ENCODE assay signal across 8 cellular contexts in the genomic region with DNA sequence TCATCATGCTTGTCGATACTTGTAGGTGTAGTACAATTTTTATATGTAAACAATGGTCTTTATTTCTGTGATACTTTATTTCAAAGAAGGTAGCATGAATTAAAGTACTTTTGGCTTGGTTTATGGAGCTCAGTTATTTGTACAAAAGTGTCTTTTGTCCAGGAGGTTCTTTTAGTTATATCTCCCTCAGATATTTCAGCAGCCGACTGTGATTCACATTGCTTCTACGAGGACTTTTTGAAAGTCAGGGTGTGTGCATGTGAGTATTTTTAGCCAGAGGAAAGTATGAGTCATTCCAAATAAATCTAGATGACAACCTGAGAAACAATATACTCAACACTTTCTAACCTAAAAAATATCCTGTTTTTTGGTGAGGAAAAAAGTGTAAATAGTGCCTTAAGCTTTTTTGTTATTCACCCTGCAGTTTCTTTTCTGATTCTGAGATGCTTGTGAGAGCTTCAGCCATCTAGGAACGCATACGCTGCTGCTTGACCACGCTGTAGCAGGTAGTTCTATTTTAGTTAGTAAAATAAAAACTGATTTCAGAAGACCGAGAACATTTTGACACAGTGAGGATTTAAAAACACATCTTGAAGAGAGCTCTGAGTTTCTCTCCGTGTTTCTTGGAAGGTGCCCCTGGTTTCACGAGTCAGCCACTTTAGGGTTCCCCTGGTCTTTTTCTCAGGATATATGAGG. TPM values are rescaled to one million over a fixed set of nuclear protein-coding genes. Genes with fewer than 3 reads are reported as not detected.
DNase-seq lines count a peak whose midpoint lies in the region; ATAC-seq and TF ChIP-seq lines count a peak whose summit lies in the region.

No MANE protein-coding gene starts in this region.

- H3K27me3 Mint-ChIP-seq in endodermal cell (ENCODE audit: insufficient read depth) = no peaks in the 10 kb centered on the region

- H3K4me1 Mint-ChIP-seq in endodermal cell = peaks cover 19% of the 10 kb centered on the region

- H3K27ac ChIP-seq in endodermal cell (ENCODE audit: low read depth, low read length) (peak overlapping the region; percentile 64), muscle layer of duodenum (ENCODE audit: low read length) (peak overlapping the region; percentile 92)

- H3K4me3 ChIP-seq in endodermal cell (ENCODE audit: low read length) (no peak overlapping the region), muscle layer of duodenum (ENCODE audit: low read depth in 1 of 2, low read length in 2 of 2) (peak overlapping the region; percentile 12 to 21)

- peak; percentile 84 for DNase-seq in AG08396 (ENCODE audit: low spot score)
- no peak for DNase-seq in endodermal cell
- DNase-seq in NCI-H446 (lab: John Stamatoyannopoulos, UW) = no peak
- no peak for DNase-seq in NCI-H1436 (lab: John Stamatoyannopoulos, UW)

- peaks cover 13% of the 10 kb centered on the region for H3K36me3 ChIP-seq in endodermal cell (ENCODE audit: control insufficient read depth, insufficient read depth, low read length)
- no peaks in the 10 kb centered on the region for H3K36me3 ChIP-seq in muscle layer of duodenum (ENCODE audit: control insufficient read depth in 1 of 2, insufficient read depth in 2 of 2, low read length in 2 of 2)

- no peaks in the 10 kb centered on the region for H3K27me3 ChIP-seq in endodermal cell (ENCODE audit: control insufficient read depth, insufficient read depth, low read length, poor library complexity, severe bottlenecking)
- no peaks in the 10 kb centered on the region for H3K27me3 ChIP-seq in muscle layer of duodenum (ENCODE audit: low read depth, low read length)

- H3K4me3 Mint-ChIP-seq in endodermal cell = no peak overlapping the region

- peaks cover 36% of the 10 kb centered on the region for H3K36me3 Mint-ChIP-seq in endodermal cell (ENCODE audit: low read depth)

- H3K4me1 ChIP-seq in endodermal cell (ENCODE audit: control insufficient read depth, insufficient read depth, low read length) = no peaks in the 10 kb centered on the region
- peaks cover 10 to 55% of the 10 kb centered on the region in 2 donors for H3K4me1 ChIP-seq in muscle layer of duodenum (ENCODE audit: control insufficient read depth in 1 of 2, insufficient read depth in 2 of 2, low read length in 2 of 2)

- no peaks in the 10 kb centered on the region for H3K9me3 ChIP-seq in endodermal cell (ENCODE audit: control insufficient read depth, low read length)
- H3K9me3 ChIP-seq in muscle layer of duodenum (ENCODE audit: control insufficient read depth in 1 of 2, low read length in 2 of 2) = no peaks in the 10 kb centered on the region

- peak overlapping the region; percentile 78 for H3K27ac Mint-ChIP-seq in endodermal cell

- no peak overlapping the region for H3K9ac ChIP-seq in endodermal cell (ENCODE audit: extremely low read depth, low read length, poor library complexity, severe bottlenecking)

- 84% methylated on average over 6 to 9 of the region's 9 CpGs for WGBS in endodermal cell (ENCODE audit: insufficient coverage in 1 of 2, insufficient read length in 1 of 2), 2 experiments

- ATAC-seq in GM18861 (IDR thresholded peaks at IDR 0.05; ENCODE audit: unreplicated experiment) (peak; percentile 80), HG03108 (IDR thresholded peaks at IDR 0.05; ENCODE audit: unreplicated experiment) (peak; percentile 62), SK-N-SH treated with all-trans-retinoic acid at 6 μM for 48 hours (peak; percentile 84)

- TF ChIP-seq CTCF in endodermal cell (conservative IDR thresholded peaks at IDR 0.05) = no peak

- H3K9me3 Mint-ChIP-seq in endodermal cell = no peaks in the 10 kb centered on the region

TF ChIP-seq in SK-N-SH treated with all-trans-retinoic acid at 6 μM for 48 hours, 23 proteins besides CTCF, POLR2A, EP300 and RAD21:
- TF ChIP-seq ISL1 (CRISPR knock-in tag; IDR thresholded peaks at IDR 0.05) = peak; percentile 43; the same call in 1 of the 2 replicates
- no peak for TF ChIP-seq BACH2 (CRISPR knock-in tag; IDR thresholded peaks at IDR 0.05; ENCODE audit: borderline replicate concordance)
- TF ChIP-seq ZC3H10 (CRISPR knock-in tag; IDR thresholded peaks at IDR 0.05) = peak; percentile 58; the same call in 1 of the 2 replicates
- no peak for TF ChIP-seq CSRNP3 (CRISPR knock-in tag; IDR thresholded peaks at IDR 0.05)
TF ChIP-seq in SK-N-SH treated with all-trans-retinoic acid at 6 μM for 48 hours: peak in this region for 2.

RNA-seq across cellular contexts. Expression of gene SUN1, which starts 0.5 kb away (rescaled TPM):
- 100 to 1,000 TPM; 133 to 136 TPM for total RNA-seq in endodermal cell
- 114 TPM for polyA plus RNA-seq in endodermal cell (2013, experiment 1 of 2)
- 103 TPM for polyA plus RNA-seq in endodermal cell (2013, experiment 2 of 2)

RNA-seq across cellular contexts. Expression of gene GET4, which starts 44.6 kb away (rescaled TPM):
- total RNA-seq in endodermal cell = 10 to 100 TPM; 73.3 to 84.3 TPM
- polyA plus RNA-seq in endodermal cell (2013, experiment 1 of 2) = 49.1 TPM
- 46.6 TPM for polyA plus RNA-seq in endodermal cell (2013, experiment 2 of 2)
